ENCODE assay signal across 31 cellular contexts in the genomic region with DNA sequence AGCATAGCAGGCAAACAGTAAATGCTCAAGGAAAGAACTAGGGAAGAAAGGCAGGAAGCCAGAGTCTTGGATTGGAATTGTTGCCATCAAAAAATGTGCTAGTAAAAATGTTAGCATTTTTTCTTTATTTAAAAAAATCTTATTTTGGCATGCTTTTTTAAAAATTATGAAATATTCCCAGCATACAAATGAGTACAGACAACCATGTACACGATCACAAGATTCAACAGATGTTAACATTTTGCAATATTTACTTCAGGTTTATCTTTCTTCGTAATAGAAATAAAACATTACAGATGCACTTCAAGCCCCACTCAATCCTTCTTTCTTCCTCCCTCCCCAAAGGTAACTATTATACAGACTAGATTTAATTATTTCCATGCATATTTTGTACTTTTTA.
"Had no signal": no experiment of that assay in that cellular context is flagged by ENCODE, and none has a peak within 500 bp of the region (broad histone marks: within the 10 kb centered on the region; RNA-seq: fewer than 3 reads in every experiment).

No MANE protein-coding gene starts in this region.

- H3K4me3 ChIP-seq: cardiac muscle cell had no signal

- H3K36me3 ChIP-seq: brain microvascular endothelial cell, cardiac muscle cell had no signal

- DNase-seq: activated B cell treated with CpG ODN at 0.5 μM for 24 hours; activated CD4-positive, alpha-beta memory T cell treated with anti-CD3 and anti-CD28 coated beads for 36 hours; activated CD4-positive, alpha-beta T cell treated with anti-CD3 and anti-CD28 coated beads for 4 hours; activated CD4-positive, alpha-beta T cell treated with anti-CD3 and anti-CD28 coated beads, Interleukin-2, amount 50 U/mL, for 1 hour; activated CD4-positive, CD25-positive, alpha-beta regulatory T cell treated with anti-CD3 and anti-CD28 coated beads, Interleukin-2, amount 50 U/mL, for 72 hours; activated CD8-positive, alpha-beta memory T cell treated with anti-CD3 and anti-CD28 coated beads, Interleukin-2, amount 50 U/mL, for 4 hours; activated naive CD4-positive, alpha-beta T cell treated with anti-CD3 and anti-CD28 coated beads, Interleukin-2, amount 10 ng/mL, durations not matched to agents 7 days and 5 days; activated naive CD8-positive, alpha-beta T cell treated with anti-CD3 and anti-CD28 coated beads, Interleukin-2, amount 50 U/mL, for 24 hours; activated T-cell treated with anti-CD3 and anti-CD28 coated beads for 4 hours; activated T-cell treated with anti-CD3 and anti-CD28 coated beads, Interleukin-2, amount 50 U/mL, for 4 hours; amniotic stem cell; aorta; brain microvascular endothelial cell; Kasumi-1; KG1; MM.1S; MV-4-11; NCI-H1092; NCI-H1436 treated with DMSO at 0.1 percent for 48 hours; NCI-H1694 treated with DMSO at 0.1 percent for 48 hours; NCI-H2029; NCI-H345; NCI-H524 treated with DMSO at 0.1 percent for 48 hours; SIG-M5; SW 1271; T-helper 1 cell; T-helper 2 cell; T-helper 9 cell had no signal

- H3K27ac ChIP-seq: brain microvascular endothelial cell, cardiac muscle cell, VCaP had no signal

- H3K27me3 ChIP-seq: brain microvascular endothelial cell, cardiac muscle cell had no signal

- ATAC-seq: activated naive CD8-positive, alpha-beta T cell treated with anti-CD3 and anti-CD28 coated beads, Interleukin-2, amount 50 U/mL, for 24 hours; activated T-cell treated with anti-CD3 and anti-CD28 coated beads, Interleukin-2, amount 50 U/mL, for 4 hours; Panc1 had no signal
